In the genomic region with DNA sequence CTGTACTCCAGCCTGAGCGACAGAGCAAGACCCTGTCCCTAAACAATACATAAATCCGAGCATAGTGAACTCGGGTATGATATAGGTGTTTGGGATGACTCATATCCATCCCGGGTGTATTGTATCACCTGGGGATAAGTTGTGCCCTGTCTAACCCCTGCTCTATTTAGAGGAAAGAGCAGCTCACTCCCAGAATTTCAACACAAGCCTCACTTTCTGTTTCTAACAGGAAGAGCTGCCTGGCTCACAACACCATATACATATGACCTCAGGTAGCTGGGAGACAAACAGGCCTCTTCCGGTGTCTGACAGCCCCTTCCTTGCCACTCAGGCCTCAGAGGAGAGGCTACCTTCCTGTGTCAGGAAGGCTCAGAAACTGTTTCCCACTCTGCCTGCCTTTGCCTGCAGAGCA, we compare ENCODE assay signal across 8 cellular contexts. TPM values are rescaled to one million over a fixed set of nuclear protein-coding genes. Genes with fewer than 3 reads are reported as not detected.
DNase-seq lines count a peak whose midpoint lies in the region; ATAC-seq, FAIRE-seq and TF ChIP-seq lines count a peak whose summit lies in the region.

No MANE protein-coding gene starts in this region.

- H3K4me2 ChIP-seq in GM23248 (ENCODE audit: unreplicated experiment): no peak overlapping the region

- H3K36me3 ChIP-seq in esophagus squamous epithelium (peaks cover 0 to 12% (median 0%) of the 10 kb centered on the region in 3 donors), GM23248 (ENCODE audit: low read depth) (no peaks in the 10 kb centered on the region), kidney (ENCODE audit: control insufficient read depth in 1 of 2, insufficient read depth in 2 of 2, low read length in 2 of 2) (peaks cover 0 to 3% of the 10 kb centered on the region in 2 donors)

- H3K27me3 ChIP-seq in esophagus squamous epithelium (no peaks in the 10 kb centered on the region), GM23248 (replicated peaks; ENCODE audit: insufficient read depth) (no peaks in the 10 kb centered on the region)

- WGBS in esophagus squamous epithelium, 2 donors: 9 to 28% methylated on average over 5 of the region's 5 CpGs
- 57 to 59% methylated on average over 5 of the region's 5 CpGs for WGBS in GM23248 (ENCODE audit: low coverage in 1 of 2, low lambda C conversion rate in 2 of 2, missing lambda C conversion rate in 2 of 2), 2 experiments

- H3F3A ChIP-seq in GM23248 (ENCODE audit: insufficient read depth): peaks cover 6% of the 10 kb centered on the region; the same call in 1 of the 2 replicates

- H3K9me3 ChIP-seq in esophagus squamous epithelium (no peaks in the 10 kb centered on the region), GM23248 (ENCODE audit: low read depth) (no peaks in the 10 kb centered on the region), kidney (ENCODE audit: control insufficient read depth in 1 of 2, low read length in 2 of 2) (no peaks in the 10 kb centered on the region)

- H3K4me1 ChIP-seq in esophagus squamous epithelium (peaks cover 49 to 98% (median 72%) of the 10 kb centered on the region in 3 donors), GM23248 (ENCODE audit: insufficient read depth) (no peaks in the 10 kb centered on the region), kidney (ENCODE audit: control insufficient read depth in 1 of 2, insufficient read depth in 1 of 2, low read depth in 1 of 2, low read length in 2 of 2) (peaks cover 20 to 35% of the 10 kb centered on the region in 2 donors)

- H3K27ac ChIP-seq in VCaP (peak overlapping the region; percentile 11), esophagus squamous epithelium (peak overlapping the region; percentile 88 to 97 (median 94)), GM23248 (no peak overlapping the region), kidney (ENCODE audit: low read depth in 2 of 2, low read length in 2 of 2) (no peak overlapping the region)

- intact Hi-C loops in esophagus squamous epithelium (cut with DNase I): no loop called here
- intact Hi-C loops in kidney (cut with DNase I): no loop called here

- no peak overlapping the region for H3K4me3 ChIP-seq in esophagus squamous epithelium
- H3K4me3 ChIP-seq in GM23248: no peak overlapping the region
- H3K4me3 ChIP-seq in kidney (ENCODE audit: low read length in 2 of 2): no peak overlapping the region

- H3K9me2 ChIP-seq in GM23248 (ENCODE audit: insufficient read depth): no peaks in the 10 kb centered on the region

- no peak for TF ChIP-seq CTCF in GM13977 (IDR thresholded peaks at IDR 0.05; ENCODE audit: extremely low read depth, insufficient read depth, missing control alignments)
- TF ChIP-seq CTCF in VCaP (conservative IDR thresholded peaks at IDR 0.05): no peak
- no peak for TF ChIP-seq CTCF in esophagus squamous epithelium (IDR thresholded peaks at IDR 0.05)
- TF ChIP-seq CTCF in kidney (IDR thresholded peaks at IDR 0.05; ENCODE audit: borderline replicate concordance, extremely low read depth, insufficient read depth): no peak

- DNase-seq in GM13977 (ENCODE audit: low spot score) (peak; percentile 70), esophagus squamous epithelium (lab: John Stamatoyannopoulos, UW) (no peak), GM23248 (no peak), kidney (no peak), mucosa of gallbladder (ENCODE audit: low spot score) (no peak)
- peak; percentile 51 for DNase-seq in stimulated activated CD8-positive, alpha-beta memory T cell treated with anti-CD3 and anti-CD28 coated beads, Interleukin-4, amount 100 ng/mL, for 48 hours

- TF ChIP-seq POLR2A in esophagus squamous epithelium (IDR thresholded peaks at IDR 0.05): no peak

- no peak for FAIRE-seq in kidney (lab: Jason Lieb, UNC)

- in situ Hi-C loops in GM13977 (cut with MboI; ENCODE audit: low pct_unique_long_range_greater_than_20kb, low sequenced_read_pairs, unreplicated experiment): no loop called here
- in situ Hi-C loops in GM23248 (cut with MboI): no loop called here

- H3K9ac ChIP-seq in GM23248 (no peak overlapping the region), kidney (ENCODE audit: low read length in 2 of 2) (no peak overlapping the region)

- no peak overlapping the region for H2AFZ ChIP-seq in GM23248

- ATAC-seq in HG03097 (IDR thresholded peaks at IDR 0.05; ENCODE audit: low FRiP score, unreplicated experiment): peak; percentile 73

- no peaks in the 10 kb centered on the region for H3K79me2 ChIP-seq in GM23248 (ENCODE audit: insufficient read depth)

- H4K20me1 ChIP-seq in GM23248 (ENCODE audit: insufficient read depth): no peaks in the 10 kb centered on the region

RNA-seq across cellular contexts. Expression of a gene that starts 9.9 kb away (rescaled TPM):
- total RNA-seq in esophagus squamous epithelium (100 to 1,000 TPM in 2 of 4 donors, 10 to 100 TPM in 2; 64.7 to 139 (median 88.4) TPM), kidney (30.9 TPM), mucosa of gallbladder (55.1 TPM)
- total RNA-seq in GM23248 (2014; rRNA removed; shearing (Covaris generic)): 41.4 and 46.0 TPM in 2 replicates
- polyA plus RNA-seq in GM23248 (2016; fragmentation: Nextera tagmentation; extraction: Ambion mirVana) (7.5 and 8.0 TPM in 2 replicates), kidney (ENCODE audit: insufficient read depth, low read depth, low replicate concordance) (9.6 TPM)

RNA-seq across cellular contexts. Expression of a gene that starts 47.0 kb away (rescaled TPM):
- 100 to 1,000 TPM; 192 to 499 (median 281) TPM for total RNA-seq in esophagus squamous epithelium
- 323 and 346 TPM in 2 replicates for total RNA-seq in GM23248 (2014; rRNA removed; shearing (Covaris generic))
- polyA plus RNA-seq in GM23248 (2016; fragmentation: Nextera tagmentation; extraction: Ambion mirVana): 201 and 206 TPM in 2 replicates
- total RNA-seq in kidney: 352 TPM
- 376 TPM for polyA plus RNA-seq in kidney (ENCODE audit: insufficient read depth, low read depth, low replicate concordance)
- 383 TPM for total RNA-seq in mucosa of gallbladder

RNA-seq across cellular contexts. Expression of a gene that starts 52.1 kb away (rescaled TPM):
- 10 to 100 TPM; 24.6 to 38.1 (median 29.5) TPM for total RNA-seq in esophagus squamous epithelium
- 31.0 and 58.0 TPM in 2 replicates for total RNA-seq in GM23248 (2014; rRNA removed; shearing (Covaris generic))
- 21.6 and 21.8 TPM in 2 replicates for polyA plus RNA-seq in GM23248 (2016; fragmentation: Nextera tagmentation; extraction: Ambion mirVana)
- 21.3 TPM for total RNA-seq in kidney
- polyA plus RNA-seq in kidney (ENCODE audit: insufficient read depth, low read depth, low replicate concordance): 26.6 TPM
- total RNA-seq in mucosa of gallbladder: 34.2 TPM

RNA-seq across cellular contexts. Expression of a gene that starts 57.2 kb away (rescaled TPM):
- total RNA-seq in esophagus squamous epithelium (under 1 TPM in 2 of 4 donors, not detected in 2; 0.13 to 0.38 TPM), kidney (0.57 TPM), mucosa of gallbladder (not detected)
- 0.22 TPM in 1 of 2 replicates, not detected in the other for total RNA-seq in GM23248 (2014; rRNA removed; shearing (Covaris generic))
- polyA plus RNA-seq in GM23248 (2016; fragmentation: Nextera tagmentation; extraction: Ambion mirVana) (0.82 and 1.1 TPM in 2 replicates), kidney (ENCODE audit: insufficient read depth, low read depth, low replicate concordance) (1.0 TPM)

RNA-seq across cellular contexts. Expression of a gene that starts 57.3 kb away (rescaled TPM):
- total RNA-seq in esophagus squamous epithelium (10 to 100 TPM; 31.7 to 56.1 (median 46.9) TPM), kidney (57.9 TPM), mucosa of gallbladder (80.7 TPM)
- total RNA-seq in GM23248 (2014; rRNA removed; shearing (Covaris generic)): 15.6 and 71.4 TPM in 2 replicates
- polyA plus RNA-seq in GM23248 (2016; fragmentation: Nextera tagmentation; extraction: Ambion mirVana) (146 and 148 TPM in 2 replicates), kidney (ENCODE audit: insufficient read depth, low read depth, low replicate concordance) (121 TPM)

Comparison
In these comparisons a context has a peak if more than half of its experiments do, and no peak if none do; other contexts are left out.
1. DNase-seq: peak in GM13977 (single experiment) and stimulated activated CD8-positive, alpha-beta memory T cell treated with anti-CD3 and anti-CD28 coated beads, Interleukin-4, amount 100 ng/mL, for 48 hours (single experiment); none in esophagus squamous epithelium (single experiment), GM23248 (single experiment), kidney (single experiment) and mucosa of gallbladder (single experiment).
2. H3K27ac ChIP-seq: peak in VCaP (single experiment) and esophagus squamous epithelium (4 of 4); none in GM23248 (single experiment) and kidney (0 of 2).